Comparison of ENCODE assay signal across 1 cellular context in the genomic region with DNA sequence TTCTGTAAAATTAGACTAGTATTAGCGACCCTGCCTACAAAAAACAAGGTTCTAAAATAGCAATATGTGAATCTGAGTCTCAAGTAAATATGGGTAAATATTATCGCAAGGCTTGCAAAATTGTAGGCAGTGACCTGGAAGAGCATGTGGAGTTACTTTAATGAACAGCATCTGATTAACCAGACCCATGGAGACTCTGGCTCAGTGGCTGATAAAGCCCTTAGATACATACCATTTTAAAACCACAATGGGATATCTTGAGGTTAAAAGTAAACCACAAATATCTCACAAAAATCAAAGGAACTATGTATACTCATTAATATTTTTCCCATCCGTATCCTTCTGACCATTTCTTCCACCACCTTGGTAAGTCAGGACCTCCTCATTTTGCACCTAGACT.
TF ChIP-seq lines count a peak whose summit lies in the region.

No MANE protein-coding gene starts in this region.

TF ChIP-seq in SK-N-SH treated with all-trans-retinoic acid at 6 μM for 48 hours, 23 proteins besides CTCF, POLR2A, EP300 and RAD21 (continued from another document):
- TF ChIP-seq, protein P1, sequence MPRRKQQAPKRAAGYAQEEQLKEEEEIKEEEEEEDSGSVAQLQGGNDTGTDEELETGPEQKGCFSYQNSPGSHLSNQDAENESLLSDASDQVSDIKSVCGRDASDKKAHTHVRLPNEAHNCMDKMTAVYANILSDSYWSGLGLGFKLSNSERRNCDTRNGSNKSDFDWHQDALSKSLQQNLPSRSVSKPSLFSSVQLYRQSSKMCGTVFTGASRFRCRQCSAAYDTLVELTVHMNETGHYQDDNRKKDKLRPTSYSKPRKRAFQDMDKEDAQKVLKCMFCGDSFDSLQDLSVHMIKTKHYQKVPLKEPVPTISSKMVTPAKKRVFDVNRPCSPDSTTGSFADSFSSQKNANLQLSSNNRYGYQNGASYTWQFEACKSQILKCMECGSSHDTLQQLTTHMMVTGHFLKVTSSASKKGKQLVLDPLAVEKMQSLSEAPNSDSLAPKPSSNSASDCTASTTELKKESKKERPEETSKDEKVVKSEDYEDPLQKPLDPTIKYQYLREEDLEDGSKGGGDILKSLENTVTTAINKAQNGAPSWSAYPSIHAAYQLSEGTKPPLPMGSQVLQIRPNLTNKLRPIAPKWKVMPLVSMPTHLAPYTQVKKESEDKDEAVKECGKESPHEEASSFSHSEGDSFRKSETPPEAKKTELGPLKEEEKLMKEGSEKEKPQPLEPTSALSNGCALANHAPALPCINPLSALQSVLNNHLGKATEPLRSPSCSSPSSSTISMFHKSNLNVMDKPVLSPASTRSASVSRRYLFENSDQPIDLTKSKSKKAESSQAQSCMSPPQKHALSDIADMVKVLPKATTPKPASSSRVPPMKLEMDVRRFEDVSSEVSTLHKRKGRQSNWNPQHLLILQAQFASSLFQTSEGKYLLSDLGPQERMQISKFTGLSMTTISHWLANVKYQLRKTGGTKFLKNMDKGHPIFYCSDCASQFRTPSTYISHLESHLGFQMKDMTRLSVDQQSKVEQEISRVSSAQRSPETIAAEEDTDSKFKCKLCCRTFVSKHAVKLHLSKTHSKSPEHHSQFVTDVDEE (CRISPR knock-in tag; IDR thresholded peaks at IDR 0.05): no peak
- TF ChIP-seq ZFP3 (CRISPR knock-in tag; IDR thresholded peaks at IDR 0.05): no peak
- TF ChIP-seq ZNF565 (CRISPR knock-in tag; conservative IDR thresholded peaks at IDR 0.05; ENCODE audit: low read depth): no peak
- no peak for TF ChIP-seq ESRRG (CRISPR knock-in tag; IDR thresholded peaks at IDR 0.05)
- TF ChIP-seq ZC3H10 (CRISPR knock-in tag; IDR thresholded peaks at IDR 0.05): no peak
